15 cellular contexts compared by ENCODE assay signal in the genomic region with DNA sequence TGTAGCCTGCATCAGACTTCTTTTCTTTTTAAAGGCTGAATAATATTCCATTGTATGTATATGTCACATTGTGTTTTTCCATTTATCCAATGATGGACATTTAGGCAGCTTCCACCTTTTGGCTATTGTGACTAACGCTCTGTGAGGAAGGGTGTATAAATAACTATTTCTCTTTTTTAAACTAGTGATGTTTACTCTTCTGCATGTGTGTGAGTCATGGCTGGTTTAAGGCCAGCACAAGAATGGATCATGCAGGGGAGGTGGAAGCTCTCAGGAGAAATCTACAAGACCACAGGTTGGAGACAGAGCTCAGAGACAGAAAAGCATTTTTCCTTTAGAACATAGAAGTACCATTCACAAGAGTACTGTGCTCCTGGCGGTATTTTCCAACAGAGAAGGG.
DNase-seq lines count a peak whose midpoint lies in the region; ATAC-seq and TF ChIP-seq lines count a peak whose summit lies in the region.
"Had no signal": no experiment of that assay in that cellular context is flagged by ENCODE, and none has a peak within 500 bp of the region (broad histone marks: within the 10 kb centered on the region; RNA-seq: fewer than 3 reads in every experiment).

No MANE protein-coding gene starts in this region.

- no peaks in the 10 kb centered on the region for H3K27me3 ChIP-seq in AG04450 (ENCODE audit: control insufficient read depth, insufficient read depth, low read length)

- no peaks in the 10 kb centered on the region for H3K9me3 ChIP-seq in AG04450 (ENCODE audit: control insufficient read depth, insufficient read depth, low read length)

- no peak for ATAC-seq in GM18909 (IDR thresholded peaks at IDR 0.05; ENCODE audit: poor library complexity, unreplicated experiment)
- ATAC-seq: activated naive CD8-positive, alpha-beta T cell treated with anti-CD3 and anti-CD28 coated beads, Interleukin-2, amount 50 U/mL, for 24 hours had no signal

- CTCF ChIA-PET in AG04450 (lab: Charles Lee) = no interaction called here

- TF ChIP-seq CTCF in AG04450 (IDR thresholded peaks at IDR 0.05; ENCODE audit: low read depth, low read length) = no peak

- POLR2A ChIA-PET in AG04450 (lab: Yijun Ruan, JAX) = no interaction called here

- no peak overlapping the region for H3K4me3 ChIP-seq in AG04450 (ENCODE audit: low read depth, low read length)

- DNase-seq in AG04450 (ENCODE audit: low read depth, low spot score) (no peak), LHCN-M2 (ENCODE audit: low read depth) (peak; percentile 80), astrocyte of the hippocampus (ENCODE audit: low read depth, low spot score) (peak; percentile 81), iris pigment epithelial cell (ENCODE audit: low read depth) (peak; percentile 88), superior temporal gyrus (ENCODE audit: extremely low spot score) (no peak), cerebellar cortex (ENCODE audit: low spot score) (no peak), cortex of kidney (lab: John Stamatoyannopoulos, UW) (no peak)
- DNase-seq: activated CD4-positive, CD25-positive, alpha-beta regulatory T cell treated with anti-CD3 and anti-CD28 coated beads, Interleukin-2, amount 50 U/mL, for 72 hours; activated naive CD8-positive, alpha-beta T cell treated with anti-CD3 and anti-CD28 coated beads, Interleukin-2, amount 50 U/mL, for 24 hours; activated T-cell treated with anti-CD3 and anti-CD28 coated beads for 4 hours; DMS 273 treated with DMSO at 0.1 percent for 48 hours; NCI-H1092; NCI-H2171; NK-92 treated with Interleukin-12 subunit alpha and Interleukin-12 subunit beta, amount 100 ng/mL, for 24 hours had no signal

- H3K27ac ChIP-seq in AG04450 (ENCODE audit: low read depth, low read length) = peak overlapping the region; percentile 31

Comparison
In these comparisons a context has a peak if more than half of its experiments do, and no peak if none do; other contexts are left out.
1. DNase-seq: peak in LHCN-M2 (single experiment), astrocyte of the hippocampus (single experiment) and iris pigment epithelial cell (single experiment); none in AG04450 (single experiment), superior temporal gyrus (single experiment), cerebellar cortex (single experiment) and cortex of kidney (single experiment).